ENCODE assay signal across 8 cellular contexts in the genomic region with DNA sequence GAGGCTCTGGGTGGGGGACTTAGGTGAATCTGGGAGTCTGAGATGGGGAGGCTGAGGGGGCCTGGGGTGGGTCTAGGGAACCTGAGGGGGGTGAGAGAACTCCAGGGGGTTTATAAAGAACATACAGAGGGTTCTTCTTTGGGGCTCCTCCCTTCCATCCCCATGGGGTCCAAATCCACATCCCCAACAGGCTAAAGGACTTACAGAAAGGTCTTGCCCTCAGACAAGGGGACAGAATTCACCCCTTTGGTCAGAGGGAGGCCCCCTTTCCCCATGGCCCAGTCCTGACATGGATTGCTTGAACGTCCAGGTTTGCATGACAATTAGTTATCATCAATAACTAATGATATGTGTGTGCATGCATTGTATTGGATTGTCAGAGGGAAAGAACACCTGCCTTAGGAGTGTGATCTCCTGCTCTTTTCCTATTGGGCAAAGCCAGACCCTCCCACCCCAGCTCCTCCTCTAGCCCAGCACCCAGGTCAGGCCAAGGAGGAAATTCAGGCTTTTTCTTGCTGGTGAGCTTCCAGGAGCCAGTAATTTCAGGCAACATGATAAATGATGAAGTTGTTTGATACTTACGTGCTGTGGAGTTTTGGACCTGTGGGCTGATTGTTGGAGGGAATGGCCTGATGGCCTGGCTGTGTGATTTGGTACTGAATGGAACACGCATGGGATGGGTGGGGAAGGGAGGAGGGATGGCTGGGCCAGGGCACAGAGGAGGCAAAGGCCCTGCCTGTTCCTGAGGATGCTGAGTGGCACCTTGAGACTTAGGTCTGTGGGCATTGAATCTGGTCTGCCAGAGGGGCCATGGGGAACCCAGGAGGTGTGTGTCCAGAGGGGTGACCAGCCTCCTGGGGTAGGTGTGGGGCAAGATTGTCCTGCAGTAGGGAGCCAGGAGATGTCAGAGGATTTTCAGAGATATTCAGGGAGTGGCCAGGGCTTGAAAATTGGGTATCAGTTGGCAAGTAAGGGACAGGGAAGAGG. TPM values are rescaled to one million over a fixed set of nuclear protein-coding genes. Genes with fewer than 3 reads are reported as not detected.
A peak's percentile ranks its signal among the peaks of the same experiment; 100 is the strongest.
DNase-seq lines count a peak whose midpoint lies in the region; ATAC-seq and TF ChIP-seq lines count a peak whose summit lies in the region.

No MANE protein-coding gene starts in this region.

- no peaks in the 10 kb centered on the region for H3K27me3 ChIP-seq in CD8-positive, alpha-beta T cell (ENCODE audit: insufficient read depth, low read length)
- H3K27me3 ChIP-seq in thyroid gland: no peaks in the 10 kb centered on the region

- DNase-seq in CD8-positive, alpha-beta T cell: no peak
- DNase-seq in HPDE6-E6E7 (ENCODE audit: extremely low spot score) (peak; percentile 60), left colon (peak; percentile 56 to 73), thyroid gland (peak; percentile 67 to 71), posterior vena cava (ENCODE audit: low spot score) (no peak), activated gamma-delta T cell (lab: John Stamatoyannopoulos, UW) (no peak), COR-L47 (lab: John Stamatoyannopoulos, UW) (no peak)
- DNase-seq in activated naive CD8-positive, alpha-beta T cell treated with anti-CD3 and anti-CD28 coated beads for 36 hours: no peak

- POLR2A ChIA-PET in CD8-positive, alpha-beta T cell (lab: Charles Lee): no interaction called here

- peak overlapping the region; percentile 82 for H3K27ac Mint-ChIP-seq in CD8-positive, alpha-beta T cell
- H3K27ac Mint-ChIP-seq in activated naive CD8-positive, alpha-beta T cell treated with anti-CD3 and anti-CD28 coated beads for 36 hours: peak overlapping the region; percentile 82

- peak overlapping the region; percentile 89 for H3K4me3 Mint-ChIP-seq in CD8-positive, alpha-beta T cell
- peak overlapping the region; percentile 89 for H3K4me3 Mint-ChIP-seq in activated naive CD8-positive, alpha-beta T cell treated with anti-CD3 and anti-CD28 coated beads for 36 hours

- peaks cover 6% of the 10 kb centered on the region for H3K27me3 Mint-ChIP-seq in CD8-positive, alpha-beta T cell (ENCODE audit: low read depth)
- no peaks in the 10 kb centered on the region for H3K27me3 Mint-ChIP-seq in activated naive CD8-positive, alpha-beta T cell treated with anti-CD3 and anti-CD28 coated beads for 36 hours

- no peaks in the 10 kb centered on the region for H3K9me3 Mint-ChIP-seq in CD8-positive, alpha-beta T cell
- H3K9me3 Mint-ChIP-seq in activated naive CD8-positive, alpha-beta T cell treated with anti-CD3 and anti-CD28 coated beads for 36 hours: no peaks in the 10 kb centered on the region

- peaks cover 22% of the 10 kb centered on the region for H3K4me1 ChIP-seq in CD8-positive, alpha-beta T cell (ENCODE audit: insufficient read depth, low read length)
- H3K4me1 ChIP-seq in thyroid gland: peaks cover 8 to 31% of the 10 kb centered on the region in 2 donors

- peak overlapping the region; percentile 70 for H3K27ac ChIP-seq in CD8-positive, alpha-beta T cell (ENCODE audit: low read depth, low read length)
- H3K27ac ChIP-seq in thyroid gland: peak overlapping the region; percentile 92 to 98 (median 96)

- intact Hi-C loops in CD8-positive, alpha-beta T cell (cut with DNase I, micrococcal nuclease): loop anchor here (2.0 to 10.0 kb wide), 8 partner anchors 25 to 687 kb away; a partner anchor contains a TSS
- intact Hi-C loops in left colon (cut with DNase I, micrococcal nuclease) (no loop called here), thyroid gland (cut with DNase I) (no loop called here), posterior vena cava (cut with DNase I) (no loop called here)

- CTCF ChIA-PET in CD8-positive, alpha-beta T cell (lab: Charles Lee): no interaction called here

- H3K9me3 ChIP-seq in CD8-positive, alpha-beta T cell (ENCODE audit: low read length): no peaks in the 10 kb centered on the region
- H3K9me3 ChIP-seq in thyroid gland: no peaks in the 10 kb centered on the region

- no peak for TF ChIP-seq CTCF in CD8-positive, alpha-beta T cell (IDR thresholded peaks at IDR 0.05)
- TF ChIP-seq CTCF in thyroid gland (IDR thresholded peaks at IDR 0.05): no peak

- WGBS in thyroid gland, 2 donors: 35 to 50% methylated on average over 3 of the region's 3 CpGs

- peaks cover 8% of the 10 kb centered on the region for H3K36me3 Mint-ChIP-seq in CD8-positive, alpha-beta T cell
- no peaks in the 10 kb centered on the region for H3K36me3 Mint-ChIP-seq in activated naive CD8-positive, alpha-beta T cell treated with anti-CD3 and anti-CD28 coated beads for 36 hours

- H3K36me3 ChIP-seq in CD8-positive, alpha-beta T cell (ENCODE audit: insufficient read depth, low read length): no peaks in the 10 kb centered on the region
- H3K36me3 ChIP-seq in thyroid gland: no peaks in the 10 kb centered on the region

- no peak for ATAC-seq in CD8-positive, alpha-beta T cell
- peak; percentile 47 for ATAC-seq in left colon

- H3K4me1 Mint-ChIP-seq in CD8-positive, alpha-beta T cell (ENCODE audit: low read depth): peaks cover 39% of the 10 kb centered on the region
- H3K4me1 Mint-ChIP-seq in activated naive CD8-positive, alpha-beta T cell treated with anti-CD3 and anti-CD28 coated beads for 36 hours: peaks cover 18% of the 10 kb centered on the region

- H3K4me3 ChIP-seq in CD8-positive, alpha-beta T cell (ENCODE audit: low read depth, low read length): peak overlapping the region; percentile 79
- H3K4me3 ChIP-seq in thyroid gland (replicated peaks in 1 of 3): peak overlapping the region in 2 of 3 donors; percentile 86 to 97

- TF ChIP-seq POLR2A in thyroid gland (IDR thresholded peaks at IDR 0.05): no peak

RNA-seq across cellular contexts. Expression of a gene that starts 1.1 kb away (rescaled TPM):
- total RNA-seq in CD8-positive, alpha-beta T cell: 10 to 100 TPM; 21.4 to 26.4 TPM
- total RNA-seq in activated naive CD8-positive, alpha-beta T cell treated with anti-CD3 and anti-CD28 coated beads for 36 hours: 10 to 100 TPM; 15.8 to 16.1 TPM
- total RNA-seq in left colon (10 to 100 TPM in 1 of 2 donors, 1 to 10 TPM in 1; 8.5 to 10.1 TPM), thyroid gland (10 to 100 TPM; 13.4 to 20.2 (median 15.9) TPM), posterior vena cava (10 to 100 TPM; 14.5 to 17.6 TPM)

RNA-seq across cellular contexts. Expression of a gene that starts 25.3 kb away (rescaled TPM):
- total RNA-seq in CD8-positive, alpha-beta T cell: not detected
- total RNA-seq in activated naive CD8-positive, alpha-beta T cell treated with anti-CD3 and anti-CD28 coated beads for 36 hours: not detected
- total RNA-seq in left colon: 1 to 10 TPM in 1 of 2 donors, under 1 TPM in 1; 0.40 to 1.1 TPM
- 1 to 10 TPM; 1.3 to 3.1 (median 2.3) TPM for total RNA-seq in thyroid gland
- total RNA-seq in posterior vena cava: 10 to 100 TPM in 1 of 2 donors, 1 to 10 TPM in 1; 2.8 to 14.5 TPM

RNA-seq across cellular contexts. Expression of a gene that starts 31.3 kb away (rescaled TPM):
- not detected for total RNA-seq in CD8-positive, alpha-beta T cell
- total RNA-seq in activated naive CD8-positive, alpha-beta T cell treated with anti-CD3 and anti-CD28 coated beads for 36 hours: not detected
- total RNA-seq in left colon: 1 to 10 TPM; 1.3 to 2.4 TPM
- total RNA-seq in thyroid gland: 100 to 1,000 TPM in 2 of 4 donors, 10 to 100 TPM in 2; 87.2 to 140 (median 101) TPM
- total RNA-seq in posterior vena cava: 100 to 1,000 TPM; 154 to 436 TPM

RNA-seq across cellular contexts. Expression of a gene that starts 45.5 kb away (rescaled TPM):
- total RNA-seq in CD8-positive, alpha-beta T cell: 1 to 10 TPM; 7.1 to 7.5 TPM
- 1 to 10 TPM; 5.1 TPM for total RNA-seq in activated naive CD8-positive, alpha-beta T cell treated with anti-CD3 and anti-CD28 coated beads for 36 hours
- total RNA-seq in left colon (10 to 100 TPM; 10.2 TPM), thyroid gland (10 to 100 TPM; 12.3 to 15.9 (median 13.1) TPM), posterior vena cava (10 to 100 TPM in 1 of 2 donors, 1 to 10 TPM in 1; 9.3 to 15.7 TPM)

RNA-seq across cellular contexts. Expression of a gene that starts 49.3 kb away (rescaled TPM):
- total RNA-seq in CD8-positive, alpha-beta T cell: 10 to 100 TPM; 85.6 to 91.1 TPM
- 10 to 100 TPM; 71.6 to 74.7 TPM for total RNA-seq in activated naive CD8-positive, alpha-beta T cell treated with anti-CD3 and anti-CD28 coated beads for 36 hours
- 10 to 100 TPM; 49.2 to 53.4 TPM for total RNA-seq in left colon
- total RNA-seq in thyroid gland: 100 to 1,000 TPM in 2 of 4 donors, 10 to 100 TPM in 2; 57.4 to 137 (median 101) TPM
- 10 to 100 TPM; 38.0 to 48.1 TPM for total RNA-seq in posterior vena cava

Comparison
In these comparisons a context has a peak if more than half of its experiments do, and no peak if none do; other contexts are left out.
1. DNase-seq: peak in HPDE6-E6E7 (single experiment), left colon (2 of 2) and thyroid gland (2 of 2); none in CD8-positive, alpha-beta T cell (0 of 7), activated naive CD8-positive, alpha-beta T cell treated with anti-CD3 and anti-CD28 coated beads for 36 hours (single experiment), posterior vena cava (single experiment), activated gamma-delta T cell (single experiment) and COR-L47 (single experiment).
2. RNA of a gene that starts 31.3 kb away (total RNA-seq): 154 to 436 TPM in posterior vena cava and 87.2 to 140 TPM in thyroid gland; 1.3 to 2.4 TPM in left colon, not detected in CD8-positive, alpha-beta T cell and not detected in activated naive CD8-positive, alpha-beta T cell treated with anti-CD3 and anti-CD28 coated beads for 36 hours; every median in the first group is over 10 times any median in the second.
3. intact Hi-C loops: an anchor here in CD8-positive, alpha-beta T cell (2.0 to 10.0 kb wide); none called in left colon, thyroid gland and posterior vena cava.